In the genomic region with DNA sequence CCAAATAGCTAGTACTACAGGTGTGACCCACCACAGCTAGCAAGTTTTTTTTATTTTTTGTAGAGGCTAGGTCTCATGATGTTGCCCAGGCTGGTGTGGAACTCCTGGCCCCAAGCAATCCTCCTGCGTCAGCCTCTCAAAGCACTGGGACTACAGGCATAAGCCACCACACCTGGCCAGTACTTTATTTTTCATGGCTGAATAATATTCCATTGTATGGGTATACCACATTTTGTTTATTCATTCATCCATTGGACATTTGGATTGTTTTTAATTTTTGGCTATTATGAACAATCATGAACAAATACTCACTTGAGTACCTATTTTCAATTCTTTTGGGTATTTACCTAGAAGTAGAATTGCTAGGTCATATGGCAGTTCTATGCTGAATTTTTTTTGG, we compare ENCODE assay signal across 23 cellular contexts. TPM values are rescaled to one million over a fixed set of nuclear protein-coding genes. Genes with fewer than 3 reads are reported as not detected.
DNase-seq lines count a peak whose midpoint lies in the region; ATAC-seq, FAIRE-seq and TF ChIP-seq lines count a peak whose summit lies in the region.
"Had no signal": no experiment of that assay in that cellular context is flagged by ENCODE, and none has a peak within 500 bp of the region (broad histone marks: within the 10 kb centered on the region; RNA-seq: fewer than 3 reads in every experiment).

No MANE protein-coding gene starts in this region.

- no peak for TF ChIP-seq POLR2A in K562 (conservative IDR thresholded peaks at IDR 0.05)

- 41% methylated on average over 1 of the region's 1 CpG for WGBS in SK-N-SH (ENCODE audit: low lambda C conversion rate)
- 17% methylated on average over 1 of the region's 1 CpG for WGBS in K562 (ENCODE audit: insufficient coverage, low coverage, missing lambda C conversion rate)

- no peak for TF ChIP-seq CTCF in SK-N-SH (IDR thresholded peaks at IDR 0.05)
- TF ChIP-seq CTCF in HEK293 (tag by site-specific recombination; IDR thresholded peaks at IDR 0.05): no peak
- no peak for TF ChIP-seq CTCF in K562 (IDR thresholded peaks at IDR 0.05 in 2 of 3, conservative IDR thresholded peaks at IDR 0.05 in 1 of 3; ENCODE audit: insufficient read depth in 2 of 3, low read depth in 1 of 3, low read length in 3 of 3)

- H2AFZ ChIP-seq in SK-N-SH (ENCODE audit: low read depth): no peak overlapping the region
- no peak overlapping the region for H2AFZ ChIP-seq in K562 (ENCODE audit: low read depth, low read length)

- H3K27me3 ChIP-seq in SK-N-SH (ENCODE audit: insufficient read depth) (peaks cover 31% of the 10 kb centered on the region; the same call in 1 of the 2 replicates), K562 (ENCODE audit: control insufficient read depth in 2 of 2, insufficient read depth in 2 of 2, low read length in 2 of 2) (no peaks in the 10 kb centered on the region)
- H3K27me3 ChIP-seq: BLaER1 treated with 17β-estradiol and CSF1 and Interleukin-3, amounts not matched to agents 10 nM and 100 nM had no signal

- no peaks in the 10 kb centered on the region for H3K9me1 ChIP-seq in K562 (ENCODE audit: control insufficient read depth, insufficient read depth, low read length)

- TF ChIP-seq RAD21 in SK-N-SH (IDR thresholded peaks at IDR 0.05; ENCODE audit: low read length): no peak
- TF ChIP-seq RAD21 in K562 (CRISPR knock-in tag; conservative IDR thresholded peaks at IDR 0.05 in 1 of 2, IDR thresholded peaks at IDR 0.05 in 1 of 2): no peak

- H3K27ac ChIP-seq in SK-N-SH (ENCODE audit: low read depth in 2 of 2, low read length in 1 of 2) (no peak overlapping the region), HEK293 (ENCODE audit: extremely low read depth, low read depth, low read length) (no peak overlapping the region), K562 (ENCODE audit: extremely low read depth, low read depth, low read length) (no peak overlapping the region)
- H3K27ac ChIP-seq: 22Rv1; A549; BLaER1 treated with 17β-estradiol and CSF1 and Interleukin-3, amounts not matched to agents 10 nM and 100 nM; C4-2B had no signal

- no peak overlapping the region for H3K4me2 ChIP-seq in SK-N-SH
- H3K4me2 ChIP-seq in K562 (ENCODE audit: insufficient read depth, low read length): no peak overlapping the region
- H3K4me2 ChIP-seq: A549; BLaER1 treated with 17β-estradiol and CSF1 and Interleukin-3, amounts not matched to agents 10 nM and 100 nM had no signal

- H3K36me3 ChIP-seq in SK-N-SH (replicated peaks in 1 of 2; ENCODE audit: control insufficient read depth in 1 of 2, insufficient read depth in 2 of 2, low read length in 1 of 2) (no peaks in the 10 kb centered on the region), HEK293 (ENCODE audit: control insufficient read depth in 2 of 2, insufficient read depth in 1 of 2, low read length in 2 of 2) (no peaks in the 10 kb centered on the region), K562 (ENCODE audit: control insufficient read depth, insufficient read depth, low read length) (no peaks in the 10 kb centered on the region)
- H3K36me3 ChIP-seq: BLaER1 treated with 17β-estradiol and CSF1 and Interleukin-3, amounts not matched to agents 10 nM and 100 nM had no signal

- intact Hi-C loops in K562 (cut with micrococcal nuclease): loop anchor here (5.0 to 10.0 kb wide), 2 partner anchors 106 to 289 kb away; no protein-coding TSS in a partner anchor

- ATAC-seq in SK-N-SH treated with all-trans-retinoic acid at 6 μM for 48 hours (no peak), K562 (no peak)
- ATAC-seq: A549; CD8-positive, alpha-beta T cell; GM12878 had no signal

- H3K9ac ChIP-seq in SK-N-SH (no peak overlapping the region), K562 (ENCODE audit: insufficient read depth in 1 of 2, low read depth in 2 of 2, low read length in 2 of 2) (no peak overlapping the region)
- H3K9ac ChIP-seq: BLaER1 treated with 17β-estradiol and CSF1 and Interleukin-3, amounts not matched to agents 10 nM and 100 nM had no signal

- BruUV-seq in K562 (replicated peaks; lab: Mats Ljungman, UMichigan): no TSS peak

- H3K9me3 ChIP-seq in SK-N-SH: no peaks in the 10 kb centered on the region
- no peaks in the 10 kb centered on the region for H3K9me3 ChIP-seq in HEK293 (ENCODE audit: control insufficient read depth, insufficient read depth, low read depth, low read length)
- no peaks in the 10 kb centered on the region for H3K9me3 ChIP-seq in K562 (replicated peaks; ENCODE audit: control insufficient read depth, insufficient read depth, low read depth, low read length)
- H3K9me3 ChIP-seq: A549, Caco-2 had no signal

- CTCF ChIA-PET in SK-N-SH (lab: Yijun Ruan, JAX) (interaction anchor here (9.0 kb wide), 1 partner anchor 652 kb away, joined by 131 read pairs; no protein-coding TSS in a partner anchor), HEK293 (lab: Yijun Ruan, JAX) (interaction anchor here (4.9 kb wide), 1 partner anchor 652 kb away, joined by 57 read pairs; no protein-coding TSS in a partner anchor), K562 (lab: Yijun Ruan, JAX; ENCODE audit: low intra/inter-chr PET ratio) (no interaction called here)

- in situ Hi-C loops in K562 (cut with MboI): loop anchor here (10.0 kb wide), 1 partner anchor 289 kb away; no protein-coding TSS in a partner anchor

- H3K4me3 ChIP-seq in SK-N-SH (ENCODE audit: low read depth in 2 of 2, low read length in 1 of 2) (no peak overlapping the region), HEK293 (ENCODE audit: low read depth, low read length) (no peak overlapping the region), K562 (no peak overlapping the region)
- H3K4me3 ChIP-seq: A549; BLaER1 treated with 17β-estradiol and CSF1 and Interleukin-3, amounts not matched to agents 10 nM and 100 nM; GM12878 had no signal

- no peak for TF ChIP-seq EP300 in SK-N-SH (IDR thresholded peaks at IDR 0.05; ENCODE audit: borderline replicate concordance in 1 of 2, low read depth in 1 of 2, low read length in 1 of 2)
- no peak for TF ChIP-seq EP300 in K562 (IDR thresholded peaks at IDR 0.05; ENCODE audit: low read length)

- DNase-seq in SK-N-SH (no peak), K562 (ENCODE audit: extremely low read depth in 1 of 4, low spot score in 3 of 4) (no peak), NCI-H446 (lab: John Stamatoyannopoulos, UW) (no peak)
- DNase-seq: AML-193; Caco-2; Calu3; CD4-positive, alpha-beta T cell; CD8-positive, alpha-beta T cell; DMS 273 treated with DMSO at 0.1 percent for 48 hours; DMS153; DMS53; DMS79; DND-41; EL had no signal

- H3K79me2 ChIP-seq in SK-N-SH (ENCODE audit: insufficient read depth) (no peaks in the 10 kb centered on the region), K562 (ENCODE audit: control insufficient read depth, insufficient read depth, low read length) (no peaks in the 10 kb centered on the region)

- no peaks in the 10 kb centered on the region for H3F3A ChIP-seq in SK-N-SH (replicated peaks; ENCODE audit: insufficient read depth)

- FAIRE-seq in K562 (lab: Jason Lieb, UNC): no peak
- FAIRE-seq: A549, GM12878, GM12892, GM18507 had no signal

- no peaks in the 10 kb centered on the region for H4K20me1 ChIP-seq in SK-N-SH (ENCODE audit: insufficient read depth)
- H4K20me1 ChIP-seq in K562 (replicated peaks; ENCODE audit: control insufficient read depth, insufficient read depth, low read length): no peaks in the 10 kb centered on the region
- H4K20me1 ChIP-seq: BLaER1 treated with 17β-estradiol and CSF1 and Interleukin-3, amounts not matched to agents 10 nM and 100 nM had no signal

- H3K4me1 ChIP-seq in SK-N-SH (ENCODE audit: control insufficient read depth in 1 of 2, insufficient read depth in 2 of 2, low read depth in 1 of 2, low read length in 1 of 2): no peaks in the 10 kb centered on the region
- H3K4me1 ChIP-seq in HEK293 (ENCODE audit: control insufficient read depth, insufficient read depth, low read length): no peaks in the 10 kb centered on the region
- H3K4me1 ChIP-seq in K562 (replicated peaks in 1 of 2; ENCODE audit: control insufficient read depth in 2 of 2, insufficient read depth in 2 of 2, low read length in 2 of 2): peaks cover 0 to 3% of the 10 kb centered on the region in 2 experiments; a peak in 2 of 5 replicates
- H3K4me1 ChIP-seq: A549 had no signal

- POLR2A ChIA-PET in SK-N-SH (lab: Yijun Ruan, JAX): no interaction called here
- POLR2A ChIA-PET in HEK293 (lab: Yijun Ruan, JAX): interaction anchor here (1.5 kb wide), 1 partner anchor 14 kb away, joined by 5 read pairs; no protein-coding TSS in a partner anchor
- POLR2A ChIA-PET in K562 (lab: Yijun Ruan, JAX): interaction anchor here (0.6 kb wide), 1 partner anchor 82 kb away, joined by 3 read pairs; no protein-coding TSS in a partner anchor

- no peaks in the 10 kb centered on the region for H3K9me2 ChIP-seq in SK-N-SH

RNA-seq across cellular contexts. Expression of a gene that starts 7.0 kb away (rescaled TPM):
- polyA plus RNA-seq in SK-N-SH (2012; rRNA removed): 28.2 TPM in 2 replicates
- polyA plus RNA-seq in SK-N-SH (2012; cell fraction: cytosol; rRNA removed): 24.1 and 25.9 TPM in 2 replicates
- polyA plus RNA-seq in SK-N-SH (2012; cell fraction: nucleus; rRNA removed): 15.3 and 18.1 TPM in 2 replicates
- 6.8 and 14.9 TPM in 2 replicates for total RNA-seq in K562 (2011; cell fraction: chromatin; rRNA removed; ENCODE audit: low replicate concordance)
- total RNA-seq in K562 (2011; cell fraction: nucleolus; rRNA removed): 15.7 and 16.8 TPM in 2 replicates
- 10.8 and 11.6 TPM in 2 replicates for total RNA-seq in K562 (2011; cell fraction: nucleoplasm; rRNA removed)
- total RNA-seq in K562 (2014; rRNA removed): 50.4 and 50.9 TPM in 2 replicates
- 27.5 and 31.9 TPM in 2 replicates for total RNA-seq in K562 (2014; rRNA removed; fragmentation: Illumina TruSeq; extraction: Trizol)
- total RNA-seq in K562 (2015; rRNA removed; fragmentation: Illumina TruSeq; extraction: Trizol): 35.0 and 35.7 TPM in 2 replicates
- total RNA-seq in K562 (2021): 30.3 and 35.7 TPM in 2 replicates
- polyA plus RNA-seq in K562 (2011; rRNA removed): 31.7 and 37.7 TPM in 2 replicates
- polyA plus RNA-seq in K562 (2011; cell fraction: cytosol; rRNA removed): 40.1 and 55.8 TPM in 2 replicates
- polyA plus RNA-seq in K562 (2011; cell fraction: nucleus; rRNA removed): 21.6 and 23.4 TPM in 2 replicates
- polyA plus RNA-seq in K562 (2012): 22.6 and 23.8 TPM in 2 replicates
- polyA plus RNA-seq in K562 (2014; fragmentation: Illumina TruSeq; extraction: Trizol): 35.6 and 36.1 TPM in 2 replicates
- polyA plus RNA-seq in K562 (2014; fragmentation: Nextera tagmentation; extraction: Ambion mirVana): 1 to 10 TPM; 7.7 to 8.9 TPM
- polyA plus RNA-seq in K562 (2014; rRNA removed): 37.5 and 46.5 TPM in 2 replicates
- polyA minus RNA-seq in K562 (2011; rRNA and poly(A)+ RNA removed): 15.8 and 20.0 TPM in 2 replicates
- polyA minus RNA-seq in K562 (2011; cell fraction: cytosol; rRNA and poly(A)+ RNA removed): 9.6 and 12.7 TPM in 2 replicates
- polyA minus RNA-seq in K562 (2011; cell fraction: nucleus; rRNA and poly(A)+ RNA removed): 5.7 and 6.7 TPM in 2 replicates

RNA-seq across cellular contexts. Expression of a gene that starts 18.4 kb away (rescaled TPM):
- polyA plus RNA-seq in SK-N-SH (2012; rRNA removed) (15.0 and 20.6 TPM in 2 replicates), K562 (2011; rRNA removed) (15.7 and 21.9 TPM in 2 replicates), K562 (2014; fragmentation: Illumina TruSeq; extraction: Trizol) (7.4 and 9.7 TPM in 2 replicates), K562 (2014; fragmentation: Nextera tagmentation; extraction: Ambion mirVana) (1 to 10 TPM; 1.2 to 1.8 TPM), K562 (2014; rRNA removed) (9.5 and 11.9 TPM in 2 replicates)
- 9.9 and 15.7 TPM in 2 replicates for polyA plus RNA-seq in SK-N-SH (2012; cell fraction: cytosol; rRNA removed)
- 63.0 and 71.0 TPM in 2 replicates for polyA plus RNA-seq in SK-N-SH (2012; cell fraction: nucleus; rRNA removed)
- 25.2 and 30.4 TPM in 2 replicates for total RNA-seq in K562 (2011; cell fraction: chromatin; rRNA removed; ENCODE audit: low replicate concordance)
- total RNA-seq in K562 (2011; cell fraction: nucleolus; rRNA removed): 20.7 and 30.9 TPM in 2 replicates
- total RNA-seq in K562 (2011; cell fraction: nucleoplasm; rRNA removed): 17.2 and 29.5 TPM in 2 replicates
- total RNA-seq in K562 (2014; rRNA removed) (7.0 and 9.6 TPM in 2 replicates), K562 (2014; rRNA removed; fragmentation: Illumina TruSeq; extraction: Trizol) (6.5 and 6.9 TPM in 2 replicates), K562 (2015; rRNA removed; fragmentation: Illumina TruSeq; extraction: Trizol) (6.1 and 7.9 TPM in 2 replicates), K562 (2021) (8.6 and 10.2 TPM in 2 replicates)
- 14.1 and 19.4 TPM in 2 replicates for polyA plus RNA-seq in K562 (2011; cell fraction: cytosol; rRNA removed)
- 36.9 and 43.8 TPM in 2 replicates for polyA plus RNA-seq in K562 (2011; cell fraction: nucleus; rRNA removed)
- 6.2 and 9.0 TPM in 2 replicates for polyA plus RNA-seq in K562 (2012)
- polyA minus RNA-seq in K562 (2011; rRNA and poly(A)+ RNA removed): 21.8 and 24.4 TPM in 2 replicates
- polyA minus RNA-seq in K562 (2011; cell fraction: cytosol; rRNA and poly(A)+ RNA removed): 6.7 and 30.8 TPM in 2 replicates
- polyA minus RNA-seq in K562 (2011; cell fraction: nucleus; rRNA and poly(A)+ RNA removed): 27.7 and 41.8 TPM in 2 replicates
